In genomic region chr7:24668922-24669635, GRCh38 we compare ENCODE assay signal across 1 cellular context.
TF ChIP-seq lines count a peak whose summit lies in the region.

No MANE protein-coding gene starts in this region.

TF ChIP-seq in GM23338, 12 proteins besides CTCF, POLR2A, EP300 and RAD21 (continued from another document):
- TF ChIP-seq ZNF462 (CRISPR knock-in tag; IDR thresholded peaks at IDR 0.05) = no peak
TF ChIP-seq in GM23338: peak in this region for 0.
